ENCODE assay signal across 1 cellular context in the genomic region with DNA sequence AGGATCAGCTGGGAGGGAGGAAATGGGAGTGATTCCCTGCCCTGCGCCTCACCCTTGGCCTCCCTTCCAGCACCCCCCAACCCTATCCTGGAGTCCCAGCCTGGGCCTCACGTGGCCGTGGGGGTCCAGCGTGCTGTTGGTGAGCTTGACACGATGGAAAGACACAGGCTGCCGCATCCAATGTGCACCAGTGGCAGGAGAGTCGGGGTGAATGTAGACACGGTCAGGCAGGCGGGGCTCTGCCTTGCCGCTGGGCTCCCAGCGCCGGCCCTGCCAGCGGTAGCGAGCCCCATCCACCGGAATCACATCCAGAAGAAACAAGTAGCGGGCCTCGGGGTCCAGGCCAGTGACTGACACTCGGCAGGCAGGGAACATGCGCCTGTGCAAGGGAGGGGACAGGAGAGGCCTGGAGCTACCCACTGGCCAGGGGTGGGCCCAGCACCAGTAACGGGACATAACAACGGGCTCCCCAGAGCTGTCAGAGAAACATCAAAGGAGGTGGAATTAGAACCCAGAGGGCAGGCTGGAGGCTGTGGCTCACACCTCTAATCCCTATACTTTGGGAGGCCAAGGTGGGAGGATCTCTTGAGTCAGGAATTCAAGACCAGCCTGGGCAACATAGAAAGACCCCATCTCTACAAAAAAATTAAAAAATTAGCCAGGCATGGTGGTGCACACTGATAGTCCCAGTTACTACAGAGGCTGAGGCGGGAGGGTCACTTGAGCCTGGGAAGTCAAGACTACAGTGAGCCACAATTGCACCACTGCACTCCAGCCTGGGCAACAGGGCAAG.
TF ChIP-seq lines count a peak whose summit lies in the region.

No MANE protein-coding gene starts in this region.

TF ChIP-seq in HepG2, 621 proteins besides CTCF, POLR2A, EP300 and RAD21 (continued from another document and continues in another):
- TF ChIP-seq ZNF224 (CRISPR knock-in tag; IDR thresholded peaks at IDR 0.05) (no peak), FOXA3 (CRISPR knock-in tag; IDR thresholded peaks at IDR 0.05) (no peak), LCORL (IDR thresholded peaks at IDR 0.05) (no peak), LCORL (CRISPR knock-in tag; IDR thresholded peaks at IDR 0.05) (0 out of 2 replicates have a peak, but pooled peaks have one; percentile 44), SRSF4 (IDR thresholded peaks at IDR 0.05; ENCODE audit: low read depth, low read length, poor library complexity, severe bottlenecking) (no peak), ZNF619 (CRISPR knock-in tag; IDR thresholded peaks at IDR 0.05) (no peak), CCDC6 (CRISPR knock-in tag; IDR thresholded peaks at IDR 0.05) (no peak), ZNF460 (CRISPR knock-in tag; IDR thresholded peaks at IDR 0.05; ENCODE audit: borderline replicate concordance) (no peak; the same call in 1 of the 2 replicates), SATB2 (CRISPR knock-in tag; IDR thresholded peaks at IDR 0.05) (no peak), ZNF496 (CRISPR knock-in tag; IDR thresholded peaks at IDR 0.05; ENCODE audit: insufficient replicate concordance) (no peak), TARDBP (CRISPR knock-in tag; IDR thresholded peaks at IDR 0.05) (no peak), ARID2 (CRISPR knock-in tag; IDR thresholded peaks at IDR 0.05; ENCODE audit: borderline replicate concordance) (no peak), ZZZ3 (CRISPR knock-in tag; IDR thresholded peaks at IDR 0.05; ENCODE audit: borderline replicate concordance) (no peak), FOXO1 (CRISPR knock-in tag; IDR thresholded peaks at IDR 0.05) (no peak), KMT2A (CRISPR knock-in tag; IDR thresholded peaks at IDR 0.05) (no peak), CHD2 (IDR thresholded peaks at IDR 0.05; ENCODE audit: low read depth, low read length) (no peak), ZNF777 (CRISPR knock-in tag; IDR thresholded peaks at IDR 0.05) (no peak), PRMT3 (CRISPR knock-in tag; IDR thresholded peaks at IDR 0.05; ENCODE audit: borderline replicate concordance, low read depth) (no peak), ZNF709 (CRISPR knock-in tag; IDR thresholded peaks at IDR 0.05) (0 out of 2 replicates have a peak, but pooled peaks have one; percentile 60), FOXC1 (CRISPR knock-in tag; IDR thresholded peaks at IDR 0.05; ENCODE audit: borderline replicate concordance) (no peak), TOPORS (CRISPR knock-in tag; IDR thresholded peaks at IDR 0.05) (no peak), AGO1 (IDR thresholded peaks at IDR 0.05; ENCODE audit: low read depth, low read length, poor library complexity, severe bottlenecking) (peak; percentile 84), HDAC1 (CRISPR knock-in tag; IDR thresholded peaks at IDR 0.05) (peak; percentile 15; the same call in 1 of the 2 replicates), ZNF543 (CRISPR knock-in tag; IDR thresholded peaks at IDR 0.05) (no peak), HNRNPL (IDR thresholded peaks at IDR 0.05; ENCODE audit: low read depth, low read length) (0 out of 2 replicates have a peak, but pooled peaks have one; percentile 32), ZNF891 (CRISPR knock-in tag; IDR thresholded peaks at IDR 0.05) (peak; percentile 52; the same call in 1 of the 2 replicates), ZC3H4 (CRISPR knock-in tag; IDR thresholded peaks at IDR 0.05; ENCODE audit: borderline replicate concordance) (no peak), STAT5B (CRISPR knock-in tag; IDR thresholded peaks at IDR 0.05) (no peak), TBL1XR1 (IDR thresholded peaks at IDR 0.05; ENCODE audit: borderline replicate concordance, low read length, partially characterized antibody) (no peak), ZNF644 (CRISPR knock-in tag; IDR thresholded peaks at IDR 0.05; ENCODE audit: low read depth) (no peak), ZNF468 (CRISPR knock-in tag; IDR thresholded peaks at IDR 0.05) (no peak), ZNF430 (CRISPR knock-in tag; IDR thresholded peaks at IDR 0.05) (no peak), SIN3B (IDR thresholded peaks at IDR 0.05; ENCODE audit: low read length) (no peak), PITX1 (CRISPR knock-in tag; IDR thresholded peaks at IDR 0.05) (peak; percentile 70)
- TF ChIP-seq, protein P1, sequence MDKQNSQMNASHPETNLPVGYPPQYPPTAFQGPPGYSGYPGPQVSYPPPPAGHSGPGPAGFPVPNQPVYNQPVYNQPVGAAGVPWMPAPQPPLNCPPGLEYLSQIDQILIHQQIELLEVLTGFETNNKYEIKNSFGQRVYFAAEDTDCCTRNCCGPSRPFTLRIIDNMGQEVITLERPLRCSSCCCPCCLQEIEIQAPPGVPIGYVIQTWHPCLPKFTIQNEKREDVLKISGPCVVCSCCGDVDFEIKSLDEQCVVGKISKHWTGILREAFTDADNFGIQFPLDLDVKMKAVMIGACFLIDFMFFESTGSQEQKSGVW (CRISPR knock-in tag; IDR thresholded peaks at IDR 0.05; ENCODE audit: borderline replicate concordance) = no peak
- TF ChIP-seq, protein P2, sequence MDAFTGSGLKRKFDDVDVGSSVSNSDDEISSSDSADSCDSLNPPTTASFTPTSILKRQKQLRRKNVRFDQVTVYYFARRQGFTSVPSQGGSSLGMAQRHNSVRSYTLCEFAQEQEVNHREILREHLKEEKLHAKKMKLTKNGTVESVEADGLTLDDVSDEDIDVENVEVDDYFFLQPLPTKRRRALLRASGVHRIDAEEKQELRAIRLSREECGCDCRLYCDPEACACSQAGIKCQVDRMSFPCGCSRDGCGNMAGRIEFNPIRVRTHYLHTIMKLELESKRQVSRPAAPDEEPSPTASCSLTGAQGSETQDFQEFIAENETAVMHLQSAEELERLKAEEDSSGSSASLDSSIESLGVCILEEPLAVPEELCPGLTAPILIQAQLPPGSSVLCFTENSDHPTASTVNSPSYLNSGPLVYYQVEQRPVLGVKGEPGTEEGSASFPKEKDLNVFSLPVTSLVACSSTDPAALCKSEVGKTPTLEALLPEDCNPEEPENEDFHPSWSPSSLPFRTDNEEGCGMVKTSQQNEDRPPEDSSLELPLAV (CRISPR knock-in tag; conservative IDR thresholded peaks at IDR 0.05; ENCODE audit: low read depth) = no peak
- TF ChIP-seq, protein P3, sequence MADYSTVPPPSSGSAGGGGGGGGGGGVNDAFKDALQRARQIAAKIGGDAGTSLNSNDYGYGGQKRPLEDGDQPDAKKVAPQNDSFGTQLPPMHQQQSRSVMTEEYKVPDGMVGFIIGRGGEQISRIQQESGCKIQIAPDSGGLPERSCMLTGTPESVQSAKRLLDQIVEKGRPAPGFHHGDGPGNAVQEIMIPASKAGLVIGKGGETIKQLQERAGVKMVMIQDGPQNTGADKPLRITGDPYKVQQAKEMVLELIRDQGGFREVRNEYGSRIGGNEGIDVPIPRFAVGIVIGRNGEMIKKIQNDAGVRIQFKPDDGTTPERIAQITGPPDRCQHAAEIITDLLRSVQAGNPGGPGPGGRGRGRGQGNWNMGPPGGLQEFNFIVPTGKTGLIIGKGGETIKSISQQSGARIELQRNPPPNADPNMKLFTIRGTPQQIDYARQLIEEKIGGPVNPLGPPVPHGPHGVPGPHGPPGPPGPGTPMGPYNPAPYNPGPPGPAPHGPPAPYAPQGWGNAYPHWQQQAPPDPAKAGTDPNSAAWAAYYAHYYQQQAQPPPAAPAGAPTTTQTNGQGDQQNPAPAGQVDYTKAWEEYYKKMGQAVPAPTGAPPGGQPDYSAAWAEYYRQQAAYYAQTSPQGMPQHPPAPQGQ (CRISPR knock-in tag; IDR thresholded peaks at IDR 0.05; ENCODE audit: borderline replicate concordance) = no peak
- TF ChIP-seq, protein P4, sequence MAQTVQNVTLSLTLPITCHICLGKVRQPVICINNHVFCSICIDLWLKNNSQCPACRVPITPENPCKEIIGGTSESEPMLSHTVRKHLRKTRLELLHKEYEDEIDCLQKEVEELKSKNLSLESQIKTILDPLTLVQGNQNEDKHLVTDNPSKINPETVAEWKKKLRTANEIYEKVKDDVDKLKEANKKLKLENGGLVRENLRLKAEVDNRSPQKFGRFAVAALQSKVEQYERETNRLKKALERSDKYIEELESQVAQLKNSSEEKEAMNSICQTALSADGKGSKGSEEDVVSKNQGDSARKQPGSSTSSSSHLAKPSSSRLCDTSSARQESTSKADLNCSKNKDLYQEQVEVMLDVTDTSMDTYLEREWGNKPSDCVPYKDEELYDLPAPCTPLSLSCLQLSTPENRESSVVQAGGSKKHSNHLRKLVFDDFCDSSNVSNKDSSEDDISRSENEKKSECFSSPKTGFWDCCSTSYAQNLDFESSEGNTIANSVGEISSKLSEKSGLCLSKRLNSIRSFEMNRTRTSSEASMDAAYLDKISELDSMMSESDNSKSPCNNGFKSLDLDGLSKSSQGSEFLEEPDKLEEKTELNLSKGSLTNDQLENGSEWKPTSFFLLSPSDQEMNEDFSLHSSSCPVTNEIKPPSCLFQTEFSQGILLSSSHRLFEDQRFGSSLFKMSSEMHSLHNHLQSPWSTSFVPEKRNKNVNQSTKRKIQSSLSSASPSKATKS (CRISPR knock-in tag; IDR thresholded peaks at IDR 0.05) = no peak
- TF ChIP-seq, protein P5, sequence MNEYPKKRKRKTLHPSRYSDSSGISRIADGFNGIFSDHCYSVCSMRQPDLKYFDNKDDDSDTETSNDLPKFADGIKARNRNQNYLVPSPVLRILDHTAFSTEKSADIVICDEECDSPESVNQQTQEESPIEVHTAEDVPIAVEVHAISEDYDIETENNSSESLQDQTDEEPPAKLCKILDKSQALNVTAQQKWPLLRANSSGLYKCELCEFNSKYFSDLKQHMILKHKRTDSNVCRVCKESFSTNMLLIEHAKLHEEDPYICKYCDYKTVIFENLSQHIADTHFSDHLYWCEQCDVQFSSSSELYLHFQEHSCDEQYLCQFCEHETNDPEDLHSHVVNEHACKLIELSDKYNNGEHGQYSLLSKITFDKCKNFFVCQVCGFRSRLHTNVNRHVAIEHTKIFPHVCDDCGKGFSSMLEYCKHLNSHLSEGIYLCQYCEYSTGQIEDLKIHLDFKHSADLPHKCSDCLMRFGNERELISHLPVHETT (CRISPR knock-in tag; conservative IDR thresholded peaks at IDR 0.05) = no peak
- TF ChIP-seq, protein P6, sequence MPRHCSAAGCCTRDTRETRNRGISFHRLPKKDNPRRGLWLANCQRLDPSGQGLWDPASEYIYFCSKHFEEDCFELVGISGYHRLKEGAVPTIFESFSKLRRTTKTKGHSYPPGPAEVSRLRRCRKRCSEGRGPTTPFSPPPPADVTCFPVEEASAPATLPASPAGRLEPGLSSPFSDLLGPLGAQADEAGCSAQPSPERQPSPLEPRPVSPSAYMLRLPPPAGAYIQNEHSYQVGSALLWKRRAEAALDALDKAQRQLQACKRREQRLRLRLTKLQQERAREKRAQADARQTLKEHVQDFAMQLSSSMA (CRISPR knock-in tag; IDR thresholded peaks at IDR 0.05) = no peak
- TF ChIP-seq, protein P7, sequence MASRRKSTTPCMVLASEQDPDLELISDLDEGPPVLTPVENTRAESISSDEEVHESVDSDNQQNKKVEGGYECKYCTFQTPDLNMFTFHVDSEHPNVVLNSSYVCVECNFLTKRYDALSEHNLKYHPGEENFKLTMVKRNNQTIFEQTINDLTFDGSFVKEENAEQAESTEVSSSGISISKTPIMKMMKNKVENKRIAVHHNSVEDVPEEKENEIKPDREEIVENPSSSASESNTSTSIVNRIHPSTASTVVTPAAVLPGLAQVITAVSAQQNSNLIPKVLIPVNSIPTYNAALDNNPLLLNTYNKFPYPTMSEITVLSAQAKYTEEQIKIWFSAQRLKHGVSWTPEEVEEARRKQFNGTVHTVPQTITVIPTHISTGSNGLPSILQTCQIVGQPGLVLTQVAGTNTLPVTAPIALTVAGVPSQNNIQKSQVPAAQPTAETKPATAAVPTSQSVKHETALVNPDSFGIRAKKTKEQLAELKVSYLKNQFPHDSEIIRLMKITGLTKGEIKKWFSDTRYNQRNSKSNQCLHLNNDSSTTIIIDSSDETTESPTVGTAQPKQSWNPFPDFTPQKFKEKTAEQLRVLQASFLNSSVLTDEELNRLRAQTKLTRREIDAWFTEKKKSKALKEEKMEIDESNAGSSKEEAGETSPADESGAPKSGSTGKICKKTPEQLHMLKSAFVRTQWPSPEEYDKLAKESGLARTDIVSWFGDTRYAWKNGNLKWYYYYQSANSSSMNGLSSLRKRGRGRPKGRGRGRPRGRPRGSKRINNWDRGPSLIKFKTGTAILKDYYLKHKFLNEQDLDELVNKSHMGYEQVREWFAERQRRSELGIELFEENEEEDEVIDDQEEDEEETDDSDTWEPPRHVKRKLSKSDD (CRISPR knock-in tag; IDR thresholded peaks at IDR 0.05; ENCODE audit: low read depth) = no peak
- TF ChIP-seq, protein P8, sequence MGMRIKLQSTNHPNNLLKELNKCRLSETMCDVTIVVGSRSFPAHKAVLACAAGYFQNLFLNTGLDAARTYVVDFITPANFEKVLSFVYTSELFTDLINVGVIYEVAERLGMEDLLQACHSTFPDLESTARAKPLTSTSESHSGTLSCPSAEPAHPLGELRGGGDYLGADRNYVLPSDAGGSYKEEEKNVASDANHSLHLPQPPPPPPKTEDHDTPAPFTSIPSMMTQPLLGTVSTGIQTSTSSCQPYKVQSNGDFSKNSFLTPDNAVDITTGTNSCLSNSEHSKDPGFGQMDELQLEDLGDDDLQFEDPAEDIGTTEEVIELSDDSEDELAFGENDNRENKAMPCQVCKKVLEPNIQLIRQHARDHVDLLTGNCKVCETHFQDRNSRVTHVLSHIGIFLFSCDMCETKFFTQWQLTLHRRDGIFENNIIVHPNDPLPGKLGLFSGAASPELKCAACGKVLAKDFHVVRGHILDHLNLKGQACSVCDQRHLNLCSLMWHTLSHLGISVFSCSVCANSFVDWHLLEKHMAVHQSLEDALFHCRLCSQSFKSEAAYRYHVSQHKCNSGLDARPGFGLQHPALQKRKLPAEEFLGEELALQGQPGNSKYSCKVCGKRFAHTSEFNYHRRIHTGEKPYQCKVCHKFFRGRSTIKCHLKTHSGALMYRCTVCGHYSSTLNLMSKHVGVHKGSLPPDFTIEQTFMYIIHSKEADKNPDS (CRISPR knock-in tag; IDR thresholded peaks at IDR 0.05) = no peak
- TF ChIP-seq, protein P9, sequence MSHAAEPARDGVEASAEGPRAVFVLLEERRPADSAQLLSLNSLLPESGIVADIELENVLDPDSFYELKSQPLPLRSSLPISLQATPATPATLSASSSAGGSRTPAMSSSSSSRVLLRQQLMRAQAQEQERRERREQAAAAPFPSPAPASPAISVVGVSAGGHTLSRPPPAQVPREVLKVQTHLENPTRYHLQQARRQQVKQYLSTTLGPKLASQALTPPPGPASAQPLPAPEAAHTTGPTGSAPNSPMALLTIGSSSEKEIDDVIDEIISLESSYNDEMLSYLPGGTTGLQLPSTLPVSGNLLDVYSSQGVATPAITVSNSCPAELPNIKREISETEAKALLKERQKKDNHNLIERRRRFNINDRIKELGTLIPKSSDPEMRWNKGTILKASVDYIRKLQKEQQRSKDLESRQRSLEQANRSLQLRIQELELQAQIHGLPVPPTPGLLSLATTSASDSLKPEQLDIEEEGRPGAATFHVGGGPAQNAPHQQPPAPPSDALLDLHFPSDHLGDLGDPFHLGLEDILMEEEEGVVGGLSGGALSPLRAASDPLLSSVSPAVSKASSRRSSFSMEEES (CRISPR knock-in tag; IDR thresholded peaks at IDR 0.05) = no peak
